Comparison of ENCODE assay signal across 17 cellular contexts in genomic region chr14:54354096-54354495, GRCh38. TPM values are rescaled to one million over a fixed set of nuclear protein-coding genes. Genes with fewer than 3 reads are reported as not detected.
DNase-seq lines count a peak whose midpoint lies in the region; ATAC-seq, FAIRE-seq and TF ChIP-seq lines count a peak whose summit lies in the region.
"Had no signal": no experiment of that assay in that cellular context is flagged by ENCODE, and none has a peak within 500 bp of the region (broad histone marks: within the 10 kb centered on the region; RNA-seq: fewer than 3 reads in every experiment).

No MANE protein-coding gene starts in this region.

- POLR2A ChIA-PET in RWPE1 (lab: Yijun Ruan, JAX; ENCODE audit: low non-redundant PET) = no interaction called here

- no peak overlapping the region for H3K9ac ChIP-seq in mesendoderm (ENCODE audit: low read length)

- no peak overlapping the region for H3K18ac ChIP-seq in mesendoderm (ENCODE audit: low read length)

- TF ChIP-seq CTCF in fibroblast of villous mesenchyme (IDR thresholded peaks at IDR 0.05; ENCODE audit: insufficient read depth, low read depth, low read length) = no peak
- TF ChIP-seq CTCF in pancreas (IDR thresholded peaks at IDR 0.05) = no peak
- TF ChIP-seq CTCF in RWPE1 (conservative IDR thresholded peaks at IDR 0.05; ENCODE audit: low read depth) = no peak

- H4K8ac ChIP-seq in mesendoderm (ENCODE audit: low read depth, low read length) = no peak overlapping the region

- no peaks in the 10 kb centered on the region for H3K79me2 ChIP-seq in mesendoderm (ENCODE audit: control insufficient read depth, insufficient read depth, low read length)

- H3K4me1 ChIP-seq in pancreas (no peaks in the 10 kb centered on the region), mesendoderm (ENCODE audit: control insufficient read depth, low read depth, low read length) (peaks cover 3% of the 10 kb centered on the region)
- H3K4me1 ChIP-seq: thyroid gland had no signal

- no peak overlapping the region for H3K4me2 ChIP-seq in mesendoderm (ENCODE audit: low read length)

- H3K23ac ChIP-seq in mesendoderm (ENCODE audit: low read length) = no peak overlapping the region

- DNase-seq in KBM-7 (peak; percentile 87), SIG-M5 (lab: John Stamatoyannopoulos, UW) (peak; percentile 42), fibroblast of villous mesenchyme (ENCODE audit: low read depth) (peak; percentile 92), pancreas (no peak), activated T-cell treated with anti-CD3 and anti-CD28 coated beads for 4 hours (no peak), C1 segment of cervical spinal cord (lab: John Stamatoyannopoulos, UW) (no peak), RWPE1 (ENCODE audit: low spot score) (no peak), mesendoderm (no peak)
- DNase-seq: activated B cell treated with CpG ODN at 0.5 μM for 24 hours; activated naive CD8-positive, alpha-beta T cell treated with anti-CD3 and anti-CD28 coated beads, Interleukin-2, amount 50 U/mL, for 24 hours; mesenchymal stem cell; NCI-H1694 treated with DMSO at 0.1 percent for 48 hours; NCI-H2227 treated with DMSO at 0.1 percent for 48 hours; stimulated activated naive CD4-positive, alpha-beta T cell; thyroid gland had no signal

- H2BK120ac ChIP-seq in mesendoderm (ENCODE audit: low read depth, low read length) = no peak overlapping the region

- H3K27me3 ChIP-seq in pancreas = peaks cover 0 to 1% (median 0%) of the 10 kb centered on the region in 4 donors
- H3K27me3 ChIP-seq in mesendoderm (ENCODE audit: insufficient read depth, low read length, poor library complexity) = no peaks in the 10 kb centered on the region
- H3K27me3 ChIP-seq: thyroid gland had no signal

- H3K79me1 ChIP-seq in mesendoderm (ENCODE audit: low read length) = no peaks in the 10 kb centered on the region

- peaks cover 0 to 3% (median 0%) of the 10 kb centered on the region in 4 donors for H3K9me3 ChIP-seq in pancreas
- H3K9me3 ChIP-seq: thyroid gland had no signal

- H2AK5ac ChIP-seq in mesendoderm (ENCODE audit: low read length) = no peak overlapping the region

- H3K36me3 ChIP-seq in pancreas (no peaks in the 10 kb centered on the region), mesendoderm (ENCODE audit: control insufficient read depth, insufficient read depth, low read length) (no peaks in the 10 kb centered on the region)
- H3K36me3 ChIP-seq: thyroid gland had no signal

- H3K4me3 ChIP-seq in fibroblast of villous mesenchyme (ENCODE audit: low read depth, low read length) (no peak overlapping the region), pancreas (no peak overlapping the region), mesendoderm (ENCODE audit: low read length) (no peak overlapping the region)
- H3K4me3 ChIP-seq: thyroid gland had no signal

- no peak overlapping the region for H2BK5ac ChIP-seq in mesendoderm (ENCODE audit: low read length)

- no peak overlapping the region for H3K27ac ChIP-seq in pancreas
- H3K27ac ChIP-seq in RWPE1 = no peak overlapping the region
- no peak overlapping the region for H3K27ac ChIP-seq in mesendoderm (ENCODE audit: low read depth, low read length)
- H3K27ac ChIP-seq: thyroid gland had no signal

- H2BK15ac ChIP-seq in mesendoderm (replicated peaks; ENCODE audit: low read depth) = no peak overlapping the region

- peak in 3 of 4 donors; percentile 60 to 84 (median 84) for ATAC-seq in pancreas
- ATAC-seq: activated naive CD8-positive, alpha-beta T cell treated with anti-CD3 and anti-CD28 coated beads, Interleukin-2, amount 50 U/mL, for 24 hours; activated T-helper 17 cell treated with anti-CD3 and anti-CD28 coated beads, Interleukin-2, amount 50 U/mL, for 72 hours; esophagus mucosa had no signal

- in situ Hi-C loops in KBM-7 (cut with MboI; ENCODE audit: low pct_unique_long_range_greater_than_20kb, low sequenced_read_pairs) = no loop called here

- CTCF ChIA-PET in RWPE1 (lab: Yijun Ruan, JAX) = no interaction called here

- no peak overlapping the region for H3K56ac ChIP-seq in mesendoderm (ENCODE audit: low read length)

- intact Hi-C loops in pancreas (cut with DNase I) = no loop called here

- H4K5ac ChIP-seq in mesendoderm (ENCODE audit: low read length) = no peak overlapping the region

- H3K4ac ChIP-seq in mesendoderm (ENCODE audit: low read depth, low read length) = no peak overlapping the region

- FAIRE-seq in pancreas (lab: Jason Lieb, UNC) = no peak

RNA-seq across cellular contexts. Expression of gene CDKN3, which starts 42.7 kb away (rescaled TPM):
- total RNA-seq in fibroblast of villous mesenchyme = 35.8 and 42.7 TPM in 2 replicates
- total RNA-seq in pancreas = 1 to 10 TPM in 3 of 6 donors, under 1 TPM in 2, not detected in 1; 0.66 to 1.6 (median 1.1) TPM
- polyA plus RNA-seq in pancreas = 1 to 10 TPM in 1 of 2 donors, under 1 TPM in 1; 0.61 to 1.0 TPM
- 128 TPM for polyA plus RNA-seq in mesendoderm (2013, experiment 1 of 2)
- 129 TPM for polyA plus RNA-seq in mesendoderm (2013, experiment 2 of 2)

Comparison
In these comparisons a context has a peak if more than half of its experiments do, and no peak if none do; other contexts are left out.
1. DNase-seq: peak in KBM-7 (single experiment), SIG-M5 (single experiment) and fibroblast of villous mesenchyme (single experiment); none in pancreas (0 of 6), activated T-cell treated with anti-CD3 and anti-CD28 coated beads for 4 hours (single experiment), C1 segment of cervical spinal cord (0 of 14), RWPE1 (single experiment) and mesendoderm (single experiment).
2. RNA of gene CDKN3, which starts 42.7 kb away (total RNA-seq): 35.8 to 42.7 TPM in fibroblast of villous mesenchyme; 0.66 to 1.6 TPM in pancreas; every median in the first group is over 10 times any median in the second.